ENCODE assay signal across 3 cellular contexts in the genomic region with DNA sequence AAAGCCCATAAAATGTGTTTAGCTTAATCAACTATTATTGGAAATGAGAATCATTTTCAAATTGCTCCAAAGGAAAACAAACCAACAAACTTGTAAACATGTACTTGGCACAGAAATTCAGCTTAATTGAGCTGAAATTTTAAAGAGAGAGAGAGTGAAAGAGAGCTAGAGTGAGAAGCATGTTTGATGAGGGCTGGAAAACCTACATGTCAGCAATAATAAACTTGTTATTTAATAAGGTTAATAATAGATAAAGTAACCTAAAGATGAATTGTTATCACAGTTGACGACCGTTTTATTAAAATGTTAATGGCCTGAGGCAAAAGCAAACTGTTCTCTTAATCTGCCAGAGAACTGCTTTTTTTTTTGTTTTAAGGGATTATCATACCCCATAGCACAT.
TF ChIP-seq lines count a peak whose summit lies in the region.

No MANE protein-coding gene starts in this region.

TF ChIP-seq in HepG2, 621 proteins besides CTCF, POLR2A, EP300 and RAD21 (continues in another document):
- TF ChIP-seq SP5 (CRISPR knock-in tag; IDR thresholded peaks at IDR 0.05; ENCODE audit: borderline replicate concordance, low read depth) (no peak), SMAD3 (CRISPR knock-in tag; IDR thresholded peaks at IDR 0.05) (no peak), TBP (CRISPR knock-in tag; IDR thresholded peaks at IDR 0.05) (no peak), MAFF (IDR thresholded peaks at IDR 0.05; ENCODE audit: low read depth, low read length) (peak; percentile 64), HNF4G (IDR thresholded peaks at IDR 0.05; ENCODE audit: borderline replicate concordance, low read depth, low read length) (no peak), HNF4G (CRISPR knock-in tag; IDR thresholded peaks at IDR 0.05; ENCODE audit: borderline replicate concordance, low read depth) (no peak), ZNF331 (CRISPR knock-in tag; IDR thresholded peaks at IDR 0.05) (no peak), GZF1 (CRISPR knock-in tag; IDR thresholded peaks at IDR 0.05) (no peak), ZBTB8A (CRISPR knock-in tag; IDR thresholded peaks at IDR 0.05; ENCODE audit: borderline replicate concordance, low read depth) (no peak), NR2F6 (IDR thresholded peaks at IDR 0.05) (no peak), NR2F6 (CRISPR knock-in tag; IDR thresholded peaks at IDR 0.05) (no peak)
- TF ChIP-seq, protein P1, sequence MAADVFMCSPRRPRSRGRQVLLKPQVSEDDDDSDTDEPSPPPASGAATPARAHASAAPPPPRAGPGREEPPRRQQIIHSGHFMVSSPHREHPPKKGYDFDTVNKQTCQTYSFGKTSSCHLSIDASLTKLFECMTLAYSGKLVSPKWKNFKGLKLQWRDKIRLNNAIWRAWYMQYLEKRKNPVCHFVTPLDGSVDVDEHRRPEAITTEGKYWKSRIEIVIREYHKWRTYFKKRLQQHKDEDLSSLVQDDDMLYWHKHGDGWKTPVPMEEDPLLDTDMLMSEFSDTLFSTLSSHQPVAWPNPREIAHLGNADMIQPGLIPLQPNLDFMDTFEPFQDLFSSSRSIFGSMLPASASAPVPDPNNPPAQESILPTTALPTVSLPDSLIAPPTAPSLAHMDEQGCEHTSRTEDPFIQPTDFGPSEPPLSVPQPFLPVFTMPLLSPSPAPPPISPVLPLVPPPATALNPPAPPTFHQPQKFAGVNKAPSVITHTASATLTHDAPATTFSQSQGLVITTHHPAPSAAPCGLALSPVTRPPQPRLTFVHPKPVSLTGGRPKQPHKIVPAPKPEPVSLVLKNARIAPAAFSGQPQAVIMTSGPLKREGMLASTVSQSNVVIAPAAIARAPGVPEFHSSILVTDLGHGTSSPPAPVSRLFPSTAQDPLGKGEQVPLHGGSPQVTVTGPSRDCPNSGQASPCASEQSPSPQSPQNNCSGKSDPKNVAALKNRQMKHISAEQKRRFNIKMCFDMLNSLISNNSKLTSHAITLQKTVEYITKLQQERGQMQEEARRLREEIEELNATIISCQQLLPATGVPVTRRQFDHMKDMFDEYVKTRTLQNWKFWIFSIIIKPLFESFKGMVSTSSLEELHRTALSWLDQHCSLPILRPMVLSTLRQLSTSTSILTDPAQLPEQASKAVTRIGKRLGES (CRISPR knock-in tag; IDR thresholded peaks at IDR 0.05; ENCODE audit: borderline replicate concordance): no peak
- TF ChIP-seq, protein P2, sequence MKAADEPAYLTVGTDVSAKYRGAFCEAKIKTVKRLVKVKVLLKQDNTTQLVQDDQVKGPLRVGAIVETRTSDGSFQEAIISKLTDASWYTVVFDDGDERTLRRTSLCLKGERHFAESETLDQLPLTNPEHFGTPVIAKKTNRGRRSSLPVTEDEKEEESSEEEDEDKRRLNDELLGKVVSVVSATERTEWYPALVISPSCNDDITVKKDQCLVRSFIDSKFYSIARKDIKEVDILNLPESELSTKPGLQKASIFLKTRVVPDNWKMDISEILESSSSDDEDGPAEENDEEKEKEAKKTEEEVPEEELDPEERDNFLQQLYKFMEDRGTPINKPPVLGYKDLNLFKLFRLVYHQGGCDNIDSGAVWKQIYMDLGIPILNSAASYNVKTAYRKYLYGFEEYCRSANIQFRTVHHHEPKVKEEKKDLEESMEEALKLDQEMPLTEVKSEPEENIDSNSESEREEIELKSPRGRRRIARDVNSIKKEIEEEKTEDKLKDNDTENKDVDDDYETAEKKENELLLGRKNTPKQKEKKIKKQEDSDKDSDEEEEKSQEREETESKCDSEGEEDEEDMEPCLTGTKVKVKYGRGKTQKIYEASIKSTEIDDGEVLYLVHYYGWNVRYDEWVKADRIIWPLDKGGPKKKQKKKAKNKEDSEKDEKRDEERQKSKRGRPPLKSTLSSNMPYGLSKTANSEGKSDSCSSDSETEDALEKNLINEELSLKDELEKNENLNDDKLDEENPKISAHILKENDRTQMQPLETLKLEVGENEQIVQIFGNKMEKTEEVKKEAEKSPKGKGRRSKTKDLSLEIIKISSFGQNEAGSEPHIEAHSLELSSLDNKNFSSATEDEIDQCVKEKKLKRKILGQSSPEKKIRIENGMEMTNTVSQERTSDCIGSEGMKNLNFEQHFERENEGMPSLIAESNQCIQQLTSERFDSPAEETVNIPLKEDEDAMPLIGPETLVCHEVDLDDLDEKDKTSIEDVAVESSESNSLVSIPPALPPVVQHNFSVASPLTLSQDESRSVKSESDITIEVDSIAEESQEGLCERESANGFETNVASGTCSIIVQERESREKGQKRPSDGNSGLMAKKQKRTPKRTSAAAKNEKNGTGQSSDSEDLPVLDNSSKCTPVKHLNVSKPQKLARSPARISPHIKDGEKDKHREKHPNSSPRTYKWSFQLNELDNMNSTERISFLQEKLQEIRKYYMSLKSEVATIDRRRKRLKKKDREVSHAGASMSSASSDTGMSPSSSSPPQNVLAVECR (CRISPR knock-in tag; IDR thresholded peaks at IDR 0.05; ENCODE audit: borderline replicate concordance): no peak

TF ChIP-seq in IMR-90, 13 proteins besides CTCF, POLR2A, EP300 and RAD21:
- TF ChIP-seq NFE2L2 (IDR thresholded peaks at IDR 0.05; ENCODE audit: low read depth, low read length): no peak
- TF ChIP-seq SMC3 (IDR thresholded peaks at IDR 0.05; ENCODE audit: low read depth, low read length): no peak
- peak; percentile 48; the same call in 1 of the 2 replicates for TF ChIP-seq MAFK (IDR thresholded peaks at IDR 0.05; ENCODE audit: low read depth, low read length)

TF ChIP-seq in K562, 482 proteins besides CTCF, POLR2A, EP300 and RAD21:
- 0 out of 2 replicates have a peak, but pooled peaks have one; percentile 13 for TF ChIP-seq ZNF316 (IDR thresholded peaks at IDR 0.05)
- TF ChIP-seq ELF1 (tag; IDR thresholded peaks at IDR 0.05): no peak
- 0 out of 2 replicates have a peak, but pooled peaks have one; percentile 10 for TF ChIP-seq MAFG (tag; conservative IDR thresholded peaks at IDR 0.05)
- TF ChIP-seq MAFF (IDR thresholded peaks at IDR 0.05; ENCODE audit: low read length): 0 out of 2 replicates have a peak, but pooled peaks have one; percentile 18
